In genomic region chr7:157136372-157136771, GRCh38 we compare ENCODE assay signal across 1 cellular context.
TF ChIP-seq lines count a peak whose summit lies in the region.

No MANE protein-coding gene starts in this region.

TF ChIP-seq in K562, 482 proteins besides CTCF, POLR2A, EP300 and RAD21 (continued from another document and continues in another):
- TF ChIP-seq ELK1 (CRISPR knock-in tag; IDR thresholded peaks at IDR 0.05) = no peak
- no peak for TF ChIP-seq NFYB (IDR thresholded peaks at IDR 0.05; ENCODE audit: extremely low read depth, insufficient read length)
- no peak for TF ChIP-seq EZH2 (IDR thresholded peaks at IDR 0.05; ENCODE audit: borderline replicate concordance, low read depth, low read length)
- 0 out of 2 replicates have a peak, but pooled peaks have one; percentile 11 for TF ChIP-seq DMBX1 (CRISPR knock-in tag; IDR thresholded peaks at IDR 0.05; ENCODE audit: borderline replicate concordance)
- peak; percentile 66 for TF ChIP-seq NFE2L1 (tag; IDR thresholded peaks at IDR 0.05; ENCODE audit: borderline replicate concordance, low read depth)
- TF ChIP-seq RFX7 (CRISPR knock-in tag; IDR thresholded peaks at IDR 0.05) = no peak
- TF ChIP-seq RAD51 (IDR thresholded peaks at IDR 0.05; ENCODE audit: borderline replicate concordance, low read depth) = no peak
- TF ChIP-seq CSDE1 (IDR thresholded peaks at IDR 0.05) = no peak
- no peak for TF ChIP-seq SMAD2 (IDR thresholded peaks at IDR 0.05; ENCODE audit: low read depth, low read length)
- no peak for TF ChIP-seq ZNF740 (CRISPR knock-in tag; IDR thresholded peaks at IDR 0.05)
- TF ChIP-seq ZNF740 (tag; IDR thresholded peaks at IDR 0.05) = no peak
- TF ChIP-seq ZFPM2 (CRISPR knock-in tag; IDR thresholded peaks at IDR 0.05) = no peak
- TF ChIP-seq ZNF707 (CRISPR knock-in tag; conservative IDR thresholded peaks at IDR 0.05) = no peak
- no peak for TF ChIP-seq FOXP4 (CRISPR knock-in tag; IDR thresholded peaks at IDR 0.05; ENCODE audit: borderline replicate concordance)
- no peak for TF ChIP-seq RBM25 (IDR thresholded peaks at IDR 0.05; ENCODE audit: low read depth, low read length, severe bottlenecking)
- peak; percentile 66 for TF ChIP-seq ZNF384 (IDR thresholded peaks at IDR 0.05; ENCODE audit: low read depth, low read length)
- no peak for TF ChIP-seq ZNF699 (CRISPR knock-in tag; IDR thresholded peaks at IDR 0.05; ENCODE audit: insufficient replicate concordance)
- TF ChIP-seq KAT2B (IDR thresholded peaks at IDR 0.05; ENCODE audit: low read depth, low read length) = no peak
- no peak for TF ChIP-seq HMG20A (CRISPR knock-in tag; conservative IDR thresholded peaks at IDR 0.05)
- TF ChIP-seq CCAR2 (IDR thresholded peaks at IDR 0.05; ENCODE audit: low read depth, low read length) = no peak
- 0 out of 2 replicates have a peak, but pooled peaks have one; percentile 6 for TF ChIP-seq ARID1B (IDR thresholded peaks at IDR 0.05)
- no peak for TF ChIP-seq HSF4 (CRISPR knock-in tag; IDR thresholded peaks at IDR 0.05; ENCODE audit: borderline replicate concordance)
- TF ChIP-seq IRF9 (tag; IDR thresholded peaks at IDR 0.05) = peak; percentile 24; the same call in 1 of the 2 replicates
- no peak for TF ChIP-seq ZNF197 (CRISPR knock-in tag; IDR thresholded peaks at IDR 0.05; ENCODE audit: low read depth)
- peak in 1 of 3 experiments; percentile 61 for TF ChIP-seq YY1 (IDR thresholded peaks at IDR 0.05; ENCODE audit: borderline replicate concordance in 1 of 3, control insufficient read depth in 1 of 3, extremely low read depth in 1 of 3, insufficient read depth in 3 of 3, insufficient read length in 1 of 3, insufficient replicate concordance in 2 of 3, low read depth in 1 of 3, low read length in 2 of 3)
- no peak for TF ChIP-seq TCF15 (CRISPR knock-in tag; IDR thresholded peaks at IDR 0.05)
- no peak for TF ChIP-seq ZNF12 (CRISPR knock-in tag; IDR thresholded peaks at IDR 0.05)
- no peak for TF ChIP-seq ZNF780A (CRISPR knock-in tag; IDR thresholded peaks at IDR 0.05)
- no peak for TF ChIP-seq THAP12 (CRISPR knock-in tag; IDR thresholded peaks at IDR 0.05)
- TF ChIP-seq NR2C1 (IDR thresholded peaks at IDR 0.05) = no peak
- peak; percentile 25; the same call in 1 of the 2 replicates for TF ChIP-seq NR2C1 (tag; IDR thresholded peaks at IDR 0.05)
- no peak for TF ChIP-seq ZC3H11A (IDR thresholded peaks at IDR 0.05; ENCODE audit: low read depth, low read length)
- TF ChIP-seq ELF4 (CRISPR knock-in tag; IDR thresholded peaks at IDR 0.05) = no peak
- TF ChIP-seq ZNF398 (CRISPR knock-in tag; IDR thresholded peaks at IDR 0.05) = no peak
- TF ChIP-seq MTA3 (IDR thresholded peaks at IDR 0.05; ENCODE audit: borderline replicate concordance) = no peak
- no peak for TF ChIP-seq DACH1 (IDR thresholded peaks at IDR 0.05; ENCODE audit: partially characterized antibody)
- no peak for TF ChIP-seq SETDB1 (IDR thresholded peaks at IDR 0.05; ENCODE audit: low read length)
- TF ChIP-seq ZNF507 (tag; conservative IDR thresholded peaks at IDR 0.05) = no peak
- TF ChIP-seq KAT8 (IDR thresholded peaks at IDR 0.05; ENCODE audit: low read depth) = no peak
- TF ChIP-seq ZBTB12 (CRISPR knock-in tag; IDR thresholded peaks at IDR 0.05) = no peak
- no peak for TF ChIP-seq U2AF2 (optimal IDR thresholded peaks at IDR 0.05; ENCODE audit: low read depth, low read length)
- TF ChIP-seq EWSR1 (IDR thresholded peaks at IDR 0.05; ENCODE audit: borderline replicate concordance, low read depth, partially characterized antibody) = no peak
- no peak for TF ChIP-seq BRD9 (IDR thresholded peaks at IDR 0.05; ENCODE audit: low read depth, partially characterized antibody)
- TF ChIP-seq CAMTA2 (CRISPR knock-in tag; conservative IDR thresholded peaks at IDR 0.05) = no peak
- 0 out of 2 replicates have a peak, but pooled peaks have one; percentile 3 for TF ChIP-seq SMC3 (conservative IDR thresholded peaks at IDR 0.05; ENCODE audit: insufficient read depth, low read depth, low read length)
- no peak for TF ChIP-seq KDM2B (CRISPR knock-in tag; IDR thresholded peaks at IDR 0.05)
- TF ChIP-seq SMARCA4 (IDR thresholded peaks at IDR 0.05) = peak; percentile 58
- no peak for TF ChIP-seq RBM15 (IDR thresholded peaks at IDR 0.05; ENCODE audit: insufficient read depth, low read length)
- TF ChIP-seq ADNP (tag; IDR thresholded peaks at IDR 0.05) = no peak
- no peak for TF ChIP-seq HBP1 (CRISPR knock-in tag; IDR thresholded peaks at IDR 0.05)
- TF ChIP-seq NCOA1 (IDR thresholded peaks at IDR 0.05; ENCODE audit: low read depth) = no peak
- TF ChIP-seq RHOXF2B (CRISPR knock-in tag; conservative IDR thresholded peaks at IDR 0.05) = no peak
